10 cellular contexts compared by ENCODE assay signal in the genomic region with DNA sequence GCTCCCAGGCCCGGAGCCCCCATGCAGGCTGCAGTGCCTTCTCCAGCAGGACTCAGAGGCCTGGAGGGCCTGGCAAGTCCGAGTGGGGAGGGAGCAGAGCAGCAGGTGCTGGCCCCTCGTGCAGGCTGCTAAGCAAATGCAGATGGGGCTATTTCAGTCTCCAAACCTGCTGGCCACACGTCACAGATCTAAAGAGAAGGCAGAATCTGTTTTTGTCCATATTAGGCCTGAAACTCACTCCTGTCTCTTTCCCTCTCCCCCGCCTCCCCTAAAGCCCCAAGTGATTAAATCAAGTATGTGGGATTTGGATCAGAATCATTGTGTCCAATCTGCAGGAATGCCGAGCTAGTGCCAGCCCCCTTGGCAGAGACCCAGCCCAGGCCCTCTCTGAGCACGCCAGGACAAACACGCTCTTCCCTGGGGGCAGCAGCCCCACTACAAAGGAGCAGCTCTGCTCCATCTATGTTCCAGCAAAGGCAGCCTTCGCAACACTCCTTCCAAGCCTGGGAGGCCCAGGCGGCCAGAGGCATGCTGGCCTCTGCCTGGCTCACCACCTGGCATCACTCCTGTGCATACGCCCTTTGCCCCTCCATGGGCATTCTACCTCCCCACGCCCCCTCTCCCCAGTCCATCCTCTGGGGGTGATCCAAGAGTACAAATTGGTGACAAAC. TPM values are rescaled to one million over a fixed set of nuclear protein-coding genes. Genes with fewer than 3 reads are reported as not detected.
DNase-seq lines count a peak whose midpoint lies in the region; ATAC-seq lines count a peak whose summit lies in the region.
"Had no signal": no experiment of that assay in that cellular context is flagged by ENCODE, and none has a peak within 500 bp of the region (broad histone marks: within the 10 kb centered on the region; RNA-seq: fewer than 3 reads in every experiment).

No MANE protein-coding gene starts in this region.

- H3K27ac ChIP-seq in subcutaneous abdominal adipose tissue (ENCODE audit: low read depth, low read length): peak overlapping the region; percentile 75
- H3K27ac ChIP-seq: VCaP had no signal

- H3K27me3 ChIP-seq in HAP-1 (ENCODE audit: low read depth) (no peaks in the 10 kb centered on the region), subcutaneous abdominal adipose tissue (ENCODE audit: control insufficient read depth in 5 of 5, insufficient read depth in 4 of 5, low read length in 5 of 5) (no peaks in the 10 kb centered on the region)

- H3K36me3 ChIP-seq in HAP-1 (replicated peaks) (no peaks in the 10 kb centered on the region), subcutaneous abdominal adipose tissue (ENCODE audit: control insufficient read depth in 5 of 5, insufficient read depth in 5 of 5, low read length in 5 of 5) (peaks cover 0 to 27% (median 20%) of the 10 kb centered on the region in 5 donors)

- H3K9ac ChIP-seq in subcutaneous abdominal adipose tissue (ENCODE audit: low read length in 5 of 5): no peak overlapping the region

- H3K4me1 ChIP-seq in HAP-1 (peaks cover 11% of the 10 kb centered on the region), subcutaneous abdominal adipose tissue (ENCODE audit: control insufficient read depth in 5 of 5, insufficient read depth in 5 of 5, low read length in 5 of 5) (peaks cover 8 to 56% (median 31%) of the 10 kb centered on the region in 5 donors)

- intact Hi-C loops in left colon (cut with DNase I, micrococcal nuclease): no loop called here

- no peaks in the 10 kb centered on the region for H3K9me3 ChIP-seq in HAP-1
- no peaks in the 10 kb centered on the region for H3K9me3 ChIP-seq in subcutaneous abdominal adipose tissue (ENCODE audit: control insufficient read depth in 5 of 5, low read length in 5 of 5)

- H3K4me3 ChIP-seq in HAP-1 (no peak overlapping the region), subcutaneous abdominal adipose tissue (ENCODE audit: low read depth in 1 of 5, low read length in 5 of 5) (no peak overlapping the region)

- in situ Hi-C loops in HAP-1 (cut with MboI; ENCODE audit: low sequenced_read_pairs): no loop called here

- DNase-seq in HAP-1 (ENCODE audit: low spot score in 2 of 2) (peak; percentile 64 to 86), cerebellum (ENCODE audit: low spot score) (peak; percentile 44), left colon (peak; percentile 64 to 84), NCI-H146 (lab: John Stamatoyannopoulos, UW) (no peak), foreskin melanocyte (no peak)
- DNase-seq: NCI-H1417 had no signal

- ATAC-seq in left colon (peak; percentile 43), GM21737 (IDR thresholded peaks at IDR 0.05; ENCODE audit: unreplicated experiment) (no peak), HG03342 (IDR thresholded peaks at IDR 0.05; ENCODE audit: unreplicated experiment) (no peak)

RNA-seq across cellular contexts. Expression of gene RPL27A, which starts 26.5 kb away (rescaled TPM):
- total RNA-seq in cerebellum (430 TPM), left colon (100 to 1,000 TPM; 731 to 768 TPM)

RNA-seq across cellular contexts. Expression of gene TRIM66, which starts 26.7 kb away (rescaled TPM):
- total RNA-seq in cerebellum (4.9 TPM), left colon (10 to 100 TPM in 1 of 2 donors, 1 to 10 TPM in 1; 9.9 to 12.5 TPM)

Comparison
In these comparisons a context has a peak if more than half of its experiments do, and no peak if none do; other contexts are left out.
1. DNase-seq: peak in HAP-1 (2 of 2), cerebellum (single experiment) and left colon (2 of 2); none in NCI-H146 (single experiment) and foreskin melanocyte (single experiment).